ENCODE assay signal across 26 cellular contexts in the genomic region with DNA sequence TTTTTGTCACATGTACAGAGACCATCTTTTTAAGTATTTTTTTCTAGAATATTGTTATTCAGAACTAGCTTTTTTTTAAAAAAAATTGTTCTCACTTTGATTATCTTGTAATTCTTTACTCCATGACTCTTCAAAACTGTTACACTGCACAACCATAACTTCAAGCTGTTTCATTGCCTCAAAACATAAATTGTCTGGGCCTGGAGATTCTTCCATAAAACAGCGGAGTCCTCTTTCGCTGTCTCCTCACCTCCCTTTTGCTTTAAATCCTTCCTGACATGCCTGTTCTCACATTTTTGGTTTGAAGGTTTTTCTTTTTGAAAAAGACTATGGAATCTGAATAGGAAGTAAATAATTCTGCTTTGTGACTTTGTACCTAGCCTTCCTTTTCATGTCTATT.
"Had no signal": no experiment of that assay in that cellular context is flagged by ENCODE, and none has a peak within 500 bp of the region (broad histone marks: within the 10 kb centered on the region; RNA-seq: fewer than 3 reads in every experiment).

No MANE protein-coding gene starts in this region.

- H3K27me3 Mint-ChIP-seq: naive B cell had no signal

- H3K4me3 Mint-ChIP-seq: immature natural killer cell; naive B cell; natural killer cell; neural crest cell; stimulated activated effector memory CD8-positive, alpha-beta T cell treated with anti-CD3 and anti-CD28 coated beads, Interleukin-12 subunit alpha, Interleukin-12 subunit beta, amount 100 ng/mL, for 72 hours; stimulated activated naive CD8-positive, alpha-beta T cell treated with anti-CD3 and anti-CD28 coated beads, Interleukin-15, Interleukin-2, amounts not matched to agents 100 ng/mL and 50 ng/mL, for 24 hours had no signal

- H3K36me3 Mint-ChIP-seq: immature natural killer cell; natural killer cell; stimulated activated effector memory CD8-positive, alpha-beta T cell treated with anti-CD3 and anti-CD28 coated beads, Interleukin-12 subunit alpha, Interleukin-12 subunit beta, amount 100 ng/mL, for 72 hours had no signal

- H3K4me1 Mint-ChIP-seq: immature natural killer cell, natural killer cell, neural crest cell had no signal

- DNase-seq: head of caudate nucleus; hippocampal formation; immature natural killer cell; left cardiac atrium; left lung; lower lobe of right lung; mammary epithelial cell; mesenchymal stem cell; naive B cell; natural killer cell; nucleus accumbens; pancreas; posterior cingulate gyrus; retina; right cardiac atrium; sigmoid colon; small intestine; spleen; stimulated activated CD4-positive, alpha-beta T cell treated with anti-CD3 and anti-CD28 coated beads, Interleukin-4, amount 100 ng/mL, for 24 hours; stimulated activated naive CD4-positive, alpha-beta T cell; tibial artery; trophoblast cell; upper lobe of right lung had no signal

- H3K27ac Mint-ChIP-seq: immature natural killer cell; natural killer cell; stimulated activated effector memory CD8-positive, alpha-beta T cell treated with anti-CD3 and anti-CD28 coated beads, Interleukin-12 subunit alpha, Interleukin-12 subunit beta, amount 100 ng/mL, for 72 hours; stimulated activated naive CD8-positive, alpha-beta T cell treated with anti-CD3 and anti-CD28 coated beads, Interleukin-15, Interleukin-2, amounts not matched to agents 100 ng/mL and 50 ng/mL, for 24 hours had no signal

- ATAC-seq: left cardiac atrium; left lung; lower lobe of right lung; natural killer cell; pancreas; right cardiac atrium; stimulated activated effector memory CD8-positive, alpha-beta T cell treated with anti-CD3 and anti-CD28 coated beads, Interleukin-12 subunit alpha, Interleukin-12 subunit beta, amount 100 ng/mL, for 72 hours; upper lobe of right lung had no signal
